In the genomic region with DNA sequence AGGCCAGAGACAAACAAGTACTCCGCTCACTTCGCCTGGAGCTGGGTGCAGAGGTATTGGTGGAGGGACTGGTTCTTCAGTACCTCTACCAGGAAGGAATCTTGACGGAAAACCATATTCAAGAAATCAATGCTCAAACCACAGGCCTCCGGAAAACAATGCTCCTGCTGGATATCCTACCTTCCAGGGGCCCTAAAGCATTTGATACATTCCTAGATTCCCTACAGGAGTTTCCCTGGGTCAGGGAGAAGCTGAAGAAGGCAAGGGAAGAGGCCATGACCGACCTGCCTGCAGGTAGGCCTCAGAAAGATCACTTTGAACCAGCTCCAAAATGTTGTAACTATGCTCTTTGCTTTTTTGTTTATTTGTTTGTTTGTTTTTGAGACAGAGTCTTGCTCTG, we compare ENCODE assay signal across 12 cellular contexts. TPM values are rescaled to one million over a fixed set of nuclear protein-coding genes. Genes with fewer than 3 reads are reported as not detected.
DNase-seq lines count a peak whose midpoint lies in the region; ATAC-seq, FAIRE-seq and TF ChIP-seq lines count a peak whose summit lies in the region.
"Had no signal": no experiment of that assay in that cellular context is flagged by ENCODE, and none has a peak within 500 bp of the region (broad histone marks: within the 10 kb centered on the region; RNA-seq: fewer than 3 reads in every experiment).

No MANE protein-coding gene starts in this region.

- WGBS in heart right ventricle, 2 donors: 97 to 98% methylated on average over 5 of the region's 5 CpGs
- WGBS in HepG2 (ENCODE audit: low lambda C conversion rate): 94% methylated on average over 5 of the region's 5 CpGs
- 80 to 98% methylated on average over 1 to 5 of the region's 5 CpGs for WGBS in transverse colon (ENCODE audit: low coverage in 1 of 2), 2 donors

- POLR2A ChIA-PET in activated CD4-positive, alpha-beta memory T cell treated with anti-CD3 and anti-CD28 coated beads, Interleukin-2, amount 10 ng/mL, durations not matched to agents 7 days and 5 days (lab: Charles Lee): interaction anchor here (1.0 to 1.1 kb wide), 3 partner anchors 63 to 423 kb away, joined by 4 to 6 read pairs (median 5); no protein-coding TSS in a partner anchor
- POLR2A ChIA-PET in HepG2 (lab: Yijun Ruan, JAX): interaction anchor here (0.8 kb wide), 1 partner anchor 48 kb away, joined by 3 read pairs; no protein-coding TSS in a partner anchor

- H3K27ac Mint-ChIP-seq in activated CD4-positive, alpha-beta memory T cell treated with anti-CD3 and anti-CD28 coated beads, Interleukin-2, amount 10 ng/mL, durations not matched to agents 7 days and 5 days: peak overlapping the region; percentile 99

- TF ChIP-seq EP300 in HepG2 (IDR thresholded peaks at IDR 0.05; ENCODE audit: low read depth in 2 of 2, low read length in 2 of 2): no peak
- no peak for TF ChIP-seq EP300 in HepG2 (CRISPR knock-in tag; IDR thresholded peaks at IDR 0.05; ENCODE audit: borderline replicate concordance)
- TF ChIP-seq EP300 in transverse colon (IDR thresholded peaks at IDR 0.05; ENCODE audit: low read depth): no peak

- no peaks in the 10 kb centered on the region for H3K27me3 ChIP-seq in heart right ventricle
- no peaks in the 10 kb centered on the region; a peak in 1 of 5 replicates for H3K27me3 ChIP-seq in HepG2 (ENCODE audit: control insufficient read depth in 1 of 2, insufficient read depth in 2 of 2, low read length in 2 of 2)
- peaks cover 5% of the 10 kb centered on the region for H3K27me3 ChIP-seq in transverse colon
- H3K27me3 ChIP-seq: testis had no signal

- peaks cover 3% of the 10 kb centered on the region for H3K27me3 Mint-ChIP-seq in activated CD4-positive, alpha-beta memory T cell treated with anti-CD3 and anti-CD28 coated beads, Interleukin-2, amount 10 ng/mL, durations not matched to agents 7 days and 5 days

- FAIRE-seq in HepG2 (lab: Jason Lieb, UNC): no peak

- no peak for DNase-seq in heart right ventricle
- no peak for DNase-seq in Right ventricle myocardium superior
- DNase-seq in activated CD4-positive, alpha-beta memory T cell treated with anti-CD3 and anti-CD28 coated beads, Interleukin-2, amount 10 ng/mL, durations not matched to agents 7 days and 5 days: no peak
- DNase-seq in HepG2 (ENCODE audit: low spot score): no peak
- DNase-seq in transverse colon: no peak
- no peak for DNase-seq in NOMO-1 (lab: John Stamatoyannopoulos, UW; ENCODE audit: unreplicated experiment in 2 of 2)
- DNase-seq in NOMO-1 treated with DMSO at 0.1 percent for 48 hours (lab: John Stamatoyannopoulos, UW; ENCODE audit: unreplicated experiment): no peak
- DNase-seq: head of caudate nucleus; NCI-H2107; stimulated activated CD4-positive, alpha-beta T cell treated with anti-CD3 and anti-CD28 coated beads, Interleukin-4, amount 100 ng/mL, for 4 hours; testis had no signal

- no peak for TF ChIP-seq CTCF in heart right ventricle (IDR thresholded peaks at IDR 0.05)
- no peak for TF ChIP-seq CTCF in HepG2 (CRISPR knock-in tag; IDR thresholded peaks at IDR 0.05)
- no peak for TF ChIP-seq CTCF in transverse colon (IDR thresholded peaks at IDR 0.05)

- H3K9me3 Mint-ChIP-seq in activated CD4-positive, alpha-beta memory T cell treated with anti-CD3 and anti-CD28 coated beads, Interleukin-2, amount 10 ng/mL, durations not matched to agents 7 days and 5 days: no peaks in the 10 kb centered on the region

- in situ Hi-C loops in HepG2 (cut with HindIII; ENCODE audit: extremely low pct_ligation_motif_present, low pct_unique_long_range_greater_than_20kb) (loop anchor here (5.0 kb wide), 1 partner anchor 64 kb away; no protein-coding TSS in a partner anchor), transverse colon (cut with MboI; ENCODE audit: low pct_ligation_motif_present in 1 of 4, low pct_unique_long_range_greater_than_20kb in 1 of 4, low sequenced_read_pairs in 3 of 4) (loop anchor here in 1 of 4 donors (10.0 kb wide), 1 partner anchor 104 kb away; a partner anchor contains a TSS)

- CTCF ChIA-PET in activated CD4-positive, alpha-beta memory T cell treated with anti-CD3 and anti-CD28 coated beads, Interleukin-2, amount 10 ng/mL, durations not matched to agents 7 days and 5 days (lab: Charles Lee): interaction anchor here (0.8 to 3.1 kb wide), 3 partner anchors 63 to 423 kb away, joined by 3 to 18 read pairs (median 6); no protein-coding TSS in a partner anchor
- CTCF ChIA-PET in HepG2 (lab: Yijun Ruan, JAX; ENCODE audit: low intra/inter-chr PET ratio, low total read pairs): no interaction called here

- ATAC-seq in heart right ventricle: no peak
- ATAC-seq in Right ventricle myocardium superior (ENCODE audit: poor library complexity): no peak
- ATAC-seq in HepG2: no peak
- no peak for ATAC-seq in HG03521 (IDR thresholded peaks at IDR 0.05; ENCODE audit: unreplicated experiment)

- H3K79me2 ChIP-seq in HepG2 (ENCODE audit: insufficient read depth, low read length): no peaks in the 10 kb centered on the region

- peak overlapping the region; percentile 93; the same call in 1 of the 2 replicates for H3K9ac ChIP-seq in HepG2 (ENCODE audit: insufficient read depth, low read depth, low read length)

- no peak for TF ChIP-seq RAD21 in HepG2 (CRISPR knock-in tag; IDR thresholded peaks at IDR 0.05)

- H3K9me3 ChIP-seq in heart right ventricle (no peaks in the 10 kb centered on the region), HepG2 (ENCODE audit: low read length) (no peaks in the 10 kb centered on the region), transverse colon (no peaks in the 10 kb centered on the region)
- H3K9me3 ChIP-seq: testis had no signal

- intact Hi-C loops in heart right ventricle (cut with DNase I) (loop anchor here (5.0 to 10.0 kb wide), 17 partner anchors 59 to 424 kb away; a partner anchor contains a TSS), Right ventricle myocardium superior (cut with DNase I) (loop anchor here (5.0 to 10.0 kb wide), 2 partner anchors 64 to 74 kb away; no protein-coding TSS in a partner anchor), HepG2 (cut with micrococcal nuclease; ENCODE audit: unreplicated experiment) (loop anchor here (5.0 kb wide), 1 partner anchor 111 kb away; no protein-coding TSS in a partner anchor), transverse colon (cut with DNase I; ENCODE audit: low total_unique reads) (loop anchor here (10.0 kb wide), 1 partner anchor 104 kb away; a partner anchor contains a TSS)

- peaks cover 0 to 63% (median 35%) of the 10 kb centered on the region in 9 donors for H3K4me1 ChIP-seq in heart right ventricle
- peaks cover 33% of the 10 kb centered on the region for H3K4me1 ChIP-seq in HepG2 (ENCODE audit: insufficient read depth, low read length)
- H3K4me1 ChIP-seq in transverse colon: peaks cover 4 to 22% (median 12%) of the 10 kb centered on the region in 4 donors

- peaks cover 19% of the 10 kb centered on the region for H3K36me3 Mint-ChIP-seq in activated CD4-positive, alpha-beta memory T cell treated with anti-CD3 and anti-CD28 coated beads, Interleukin-2, amount 10 ng/mL, durations not matched to agents 7 days and 5 days (ENCODE audit: low read depth)

- H4K20me1 ChIP-seq in HepG2 (ENCODE audit: insufficient read depth, low read length): no peaks in the 10 kb centered on the region

- no TSS peak for BruUV-seq in HepG2 (replicated peaks; lab: Mats Ljungman, UMichigan)

- H3K27ac ChIP-seq in heart right ventricle (peak overlapping the region; percentile 9 to 99 (median 98)), HepG2 (ENCODE audit: extremely low read length, insufficient read depth, low read length) (no peak overlapping the region), transverse colon (peak overlapping the region in 3 of 4 donors; percentile 94 to 99 (median 97))

- H3K4me3 Mint-ChIP-seq in activated CD4-positive, alpha-beta memory T cell treated with anti-CD3 and anti-CD28 coated beads, Interleukin-2, amount 10 ng/mL, durations not matched to agents 7 days and 5 days: peak overlapping the region; percentile 88

- H2AFZ ChIP-seq in HepG2 (ENCODE audit: low read length): no peak overlapping the region

- H3K4me3 ChIP-seq in heart right ventricle (peak overlapping the region in 2 of 10 donors; percentile 67 to 79), HepG2 (replicated peaks in 1 of 3; ENCODE audit: insufficient read depth in 1 of 3, low read depth in 2 of 3, low read length in 3 of 3) (no peak overlapping the region), transverse colon (no peak overlapping the region)

- H3K36me3 ChIP-seq in heart right ventricle (peaks cover 0 to 4% (median 0%) of the 10 kb centered on the region in 9 donors), HepG2 (replicated peaks in 1 of 2; ENCODE audit: control insufficient read depth in 1 of 2, insufficient read depth in 2 of 2, low read length in 2 of 2) (no peaks in the 10 kb centered on the region), transverse colon (no peaks in the 10 kb centered on the region)

- peaks cover 35% of the 10 kb centered on the region for H3K4me1 Mint-ChIP-seq in activated CD4-positive, alpha-beta memory T cell treated with anti-CD3 and anti-CD28 coated beads, Interleukin-2, amount 10 ng/mL, durations not matched to agents 7 days and 5 days

- peak overlapping the region; percentile 78 for H3K4me2 ChIP-seq in HepG2 (ENCODE audit: low read depth, low read length)

- TF ChIP-seq POLR2A in HepG2 (IDR thresholded peaks at IDR 0.05; ENCODE audit: insufficient read depth in 1 of 2, low read depth in 2 of 2, low read length in 2 of 2) (no peak), transverse colon (IDR thresholded peaks at IDR 0.05) (no peak)

RNA-seq across cellular contexts. Expression of a gene that starts 1.6 kb away (rescaled TPM):
- total RNA-seq in heart right ventricle: 10 to 100 TPM; 36.3 to 80.1 (median 60.2) TPM
- 10 to 100 TPM in 1 of 2 donors, 1 to 10 TPM in 1; 5.0 to 32.8 TPM for polyA plus RNA-seq in heart right ventricle
- total RNA-seq in Right ventricle myocardium superior: 35.8 TPM
- total RNA-seq in activated CD4-positive, alpha-beta memory T cell treated with anti-CD3 and anti-CD28 coated beads, Interleukin-2, amount 10 ng/mL, durations not matched to agents 7 days and 5 days: 10 to 100 TPM; 12.7 to 14.1 TPM
- total RNA-seq in HepG2 (2016; rRNA removed; fragmentation: Illumina TruSeq; extraction: Trizol): 18.8 and 22.3 TPM in 2 replicates
- total RNA-seq in HepG2 (2016; cell fraction: cytosol; rRNA removed; fragmentation: Illumina TruSeq; extraction: Trizol; ENCODE audit: low read depth): 7.7 and 9.3 TPM in 2 replicates
- 15.4 and 25.4 TPM in 2 replicates for total RNA-seq in HepG2 (2016; cell fraction: insoluble cytoplasmic fraction; rRNA removed; fragmentation: Illumina TruSeq; extraction: Trizol)
- 10.0 and 11.9 TPM in 2 replicates for total RNA-seq in HepG2 (2016; cell fraction: membrane; rRNA removed; fragmentation: Illumina TruSeq; extraction: Trizol)
- total RNA-seq in HepG2 (2016; cell fraction: nucleus; rRNA removed; fragmentation: Illumina TruSeq; extraction: Trizol): 11.3 and 12.9 TPM in 2 replicates
- 12.4 and 13.7 TPM in 2 replicates for polyA plus RNA-seq in HepG2 (2011; rRNA removed)
- polyA plus RNA-seq in HepG2 (2011; cell fraction: cytosol; rRNA removed): 14.5 and 17.3 TPM in 2 replicates
- 6.3 and 6.5 TPM in 2 replicates for polyA plus RNA-seq in HepG2 (2011; cell fraction: nucleus; rRNA removed)
- 13.8 and 16.2 TPM in 2 replicates for polyA plus RNA-seq in HepG2 (2012)
- polyA plus RNA-seq in HepG2 (2016; cell fraction: cytosol; fragmentation: Illumina TruSeq; extraction: Trizol; ENCODE audit: low read depth): 6.6 and 6.9 TPM in 2 replicates
- polyA plus RNA-seq in HepG2 (2016; cell fraction: insoluble cytoplasmic fraction; fragmentation: Illumina TruSeq; extraction: Trizol; ENCODE audit: low read depth): 20.3 and 24.7 TPM in 2 replicates
- 7.1 and 10.2 TPM in 2 replicates for polyA plus RNA-seq in HepG2 (2016; cell fraction: membrane; fragmentation: Illumina TruSeq; extraction: Trizol; ENCODE audit: low read depth)
- polyA plus RNA-seq in HepG2 (2016; cell fraction: nucleus; fragmentation: Illumina TruSeq; extraction: Trizol; ENCODE audit: insufficient read depth, low read depth): 8.0 and 9.4 TPM in 2 replicates
- polyA minus RNA-seq in HepG2 (2011; rRNA and poly(A)+ RNA removed; ENCODE audit: low replicate concordance): 7.4 and 15.6 TPM in 2 replicates
- 4.2 and 6.2 TPM in 2 replicates for polyA minus RNA-seq in HepG2 (2011; cell fraction: cytosol; rRNA and poly(A)+ RNA removed)
- 18.9 and 22.4 TPM in 2 replicates for polyA minus RNA-seq in HepG2 (2011; cell fraction: nucleus; rRNA and poly(A)+ RNA removed)
- total RNA-seq in transverse colon: 10 to 100 TPM; 45.6 to 59.3 (median 56.3) TPM
